29 cellular contexts compared by ENCODE assay signal in genomic region chr1:79547514-79547913, GRCh38.
"Had no signal": no experiment of that assay in that cellular context is flagged by ENCODE, and none has a peak within 500 bp of the region (broad histone marks: within the 10 kb centered on the region; RNA-seq: fewer than 3 reads in every experiment).

No MANE protein-coding gene starts in this region.

- H3K27me3 Mint-ChIP-seq: stimulated activated memory B cell treated with anti-CD40 and anti-IgM and Interleukin-4, amounts not matched to agents 10 μg/mL and 1 μg/mL and 100 μg/mL, for 72 hours; stimulated activated naive B cell treated with anti-CD40 and anti-IgM and Interleukin-4, amounts not matched to agents 10 μg/mL and 1 μg/mL and 100 μg/mL, for 72 hours; stimulated activated naive CD8-positive, alpha-beta T cell treated with anti-CD3 and anti-CD28 coated beads, Interleukin-15, amount 100 ng/mL, for 72 hours; stimulated activated naive CD8-positive, alpha-beta T cell treated with anti-CD3 and anti-CD28 coated beads, Interleukin-15, Interleukin-2, amounts not matched to agents 100 ng/mL and 50 ng/mL, for 24 hours; type B pancreatic cell had no signal

- H3K4me1 Mint-ChIP-seq: stimulated activated effector memory CD8-positive, alpha-beta T cell treated with anti-CD3 and anti-CD28 coated beads, Interleukin-12 subunit alpha, Interleukin-12 subunit beta, amount 100 ng/mL, for 72 hours; stimulated activated memory B cell treated with anti-CD40 and anti-IgM and Interleukin-4, amounts not matched to agents 10 μg/mL and 1 μg/mL and 100 μg/mL, for 72 hours; stimulated activated naive B cell treated with anti-CD40 and anti-IgM and Interleukin-4, amounts not matched to agents 10 μg/mL and 1 μg/mL and 100 μg/mL, for 72 hours; stimulated activated naive CD8-positive, alpha-beta T cell treated with anti-CD3 and anti-CD28 coated beads, Interleukin-15, amount 100 ng/mL, for 72 hours had no signal

- H3K27me3 ChIP-seq: stomach, suprapubic skin, testis, thyroid gland, tibial artery, tibial nerve, transverse colon, upper lobe of left lung, upper lobe of right lung, uterus, vagina had no signal

- H3K27ac Mint-ChIP-seq: stimulated activated effector memory CD8-positive, alpha-beta T cell treated with anti-CD3 and anti-CD28 coated beads, Interleukin-12 subunit alpha, Interleukin-12 subunit beta, amount 100 ng/mL, for 72 hours; stimulated activated memory B cell treated with anti-CD40 and anti-IgM and Interleukin-4, amounts not matched to agents 10 μg/mL and 1 μg/mL and 100 μg/mL, for 72 hours; stimulated activated naive B cell treated with anti-CD40 and anti-IgM and Interleukin-4, amounts not matched to agents 10 μg/mL and 1 μg/mL and 100 μg/mL, for 72 hours; stimulated activated naive CD8-positive, alpha-beta T cell treated with anti-CD3 and anti-CD28 coated beads, Interleukin-15, amount 100 ng/mL, for 72 hours; stimulated activated naive CD8-positive, alpha-beta T cell treated with anti-CD3 and anti-CD28 coated beads, Interleukin-15, Interleukin-2, amounts not matched to agents 100 ng/mL and 50 ng/mL, for 24 hours; type B pancreatic cell had no signal

- H3K4me3 ChIP-seq: stomach, suprapubic skin, testis, thoracic aorta, thyroid gland, tibial artery, tibial nerve, transverse colon, upper lobe of left lung, upper lobe of right lung, uterus, vagina had no signal

- FAIRE-seq: urothelium cell line had no signal

- H3K36me3 Mint-ChIP-seq: stimulated activated effector memory CD8-positive, alpha-beta T cell treated with anti-CD3 and anti-CD28 coated beads, Interleukin-12 subunit alpha, Interleukin-12 subunit beta, amount 100 ng/mL, for 72 hours; stimulated activated memory B cell treated with anti-CD40 and anti-IgM and Interleukin-4, amounts not matched to agents 10 μg/mL and 1 μg/mL and 100 μg/mL, for 72 hours; stimulated activated naive B cell treated with anti-CD40 and anti-IgM and Interleukin-4, amounts not matched to agents 10 μg/mL and 1 μg/mL and 100 μg/mL, for 72 hours; type B pancreatic cell had no signal

- H3K36me3 ChIP-seq: stomach, suprapubic skin, thoracic aorta, thyroid gland, tibial artery, tibial nerve, transverse colon, upper lobe of left lung, upper lobe of right lung, uterus, vagina had no signal

- H3K4me3 Mint-ChIP-seq: stimulated activated effector memory CD8-positive, alpha-beta T cell treated with anti-CD3 and anti-CD28 coated beads, Interleukin-12 subunit alpha, Interleukin-12 subunit beta, amount 100 ng/mL, for 72 hours; stimulated activated memory B cell treated with anti-CD40 and anti-IgM and Interleukin-4, amounts not matched to agents 10 μg/mL and 1 μg/mL and 100 μg/mL, for 72 hours; stimulated activated naive B cell treated with anti-CD40 and anti-IgM and Interleukin-4, amounts not matched to agents 10 μg/mL and 1 μg/mL and 100 μg/mL, for 72 hours; stimulated activated naive CD8-positive, alpha-beta T cell treated with anti-CD3 and anti-CD28 coated beads, Interleukin-15, amount 100 ng/mL, for 72 hours; stimulated activated naive CD8-positive, alpha-beta T cell treated with anti-CD3 and anti-CD28 coated beads, Interleukin-15, Interleukin-2, amounts not matched to agents 100 ng/mL and 50 ng/mL, for 24 hours; type B pancreatic cell had no signal

- H3K27ac ChIP-seq: stomach, suprapubic skin, testis, thoracic aorta, thyroid gland, tibial artery, tibial nerve, transverse colon, upper lobe of left lung, upper lobe of right lung, uterus, vagina had no signal

- DNase-seq: stimulated activated CD4-positive, alpha-beta T cell treated with anti-CD3 and anti-CD28 coated beads, Interleukin-2, amount 100 ng/mL, for 48 hours; stimulated activated CD4-positive, alpha-beta T cell treated with anti-CD3 and anti-CD28 coated beads, Interleukin-4, amount 100 ng/mL, for 1 hour; stimulated activated CD4-positive, alpha-beta T cell treated with anti-CD3 and anti-CD28 coated beads, Interleukin-4, amount 100 ng/mL, for 24 hours; stimulated activated CD4-positive, alpha-beta T cell treated with anti-CD3 and anti-CD28 coated beads, Interleukin-4, amount 100 ng/mL, for 4 hours; stimulated activated CD8-positive, alpha-beta memory T cell treated with anti-CD3 and anti-CD28 coated beads, Interleukin-4, amount 100 ng/mL, for 48 hours; stimulated activated naive B cell treated with anti-CD40 and anti-IgM and Interleukin-4, amounts not matched to agents 10 μg/mL and 1 μg/mL and 100 μg/mL, for 72 hours; stimulated activated naive CD4-positive, alpha-beta T cell; stimulated activated naive CD4-positive, alpha-beta T cell treated with Interleukin-2 at 50 U/mL for 16 hours; stimulated activated naive CD8-positive, alpha-beta T cell treated with anti-CD3 and anti-CD28 coated beads, Interleukin-15, amount 100 ng/mL, for 72 hours; stimulated activated naive CD8-positive, alpha-beta T cell treated with anti-CD3 and anti-CD28 coated beads, Interleukin-15, Interleukin-2, amounts not matched to agents 100 U/mL and 50 U/mL, for 24 hours; stomach; substantia nigra; testis; thyroid gland; tibial artery; transverse colon; trophoblast cell; upper lobe of left lung; upper lobe of right lung; uterus had no signal

- ATAC-seq: stimulated activated effector memory CD8-positive, alpha-beta T cell treated with anti-CD3 and anti-CD28 coated beads, Interleukin-12 subunit alpha, Interleukin-12 subunit beta, amount 100 ng/mL, for 72 hours; stimulated activated memory B cell treated with anti-CD40 and anti-IgM and Interleukin-4, amounts not matched to agents 10 μg/mL and 1 μg/mL and 100 μg/mL, for 72 hours; stimulated activated naive B cell treated with anti-CD40 and anti-IgM and Interleukin-4, amounts not matched to agents 10 μg/mL and 1 μg/mL and 100 μg/mL, for 72 hours; stimulated activated naive CD8-positive, alpha-beta T cell treated with anti-CD3 and anti-CD28 coated beads, Interleukin-15, amount 100 ng/mL, for 72 hours; stimulated activated naive CD8-positive, alpha-beta T cell treated with anti-CD3 and anti-CD28 coated beads, Interleukin-15, Interleukin-2, amounts not matched to agents 100 U/mL and 50 U/mL, for 24 hours; upper lobe of right lung had no signal

- H3K4me1 ChIP-seq: stomach, suprapubic skin, testis, thyroid gland, tibial artery, tibial nerve, transverse colon, upper lobe of left lung, upper lobe of right lung, uterus, vagina had no signal

- H3K9me3 ChIP-seq: stomach, suprapubic skin, testis, thoracic aorta, thyroid gland, tibial artery, tibial nerve, transverse colon, upper lobe of left lung, upper lobe of right lung, uterus, vagina had no signal

- H3K9me3 Mint-ChIP-seq: stimulated activated memory B cell treated with anti-CD40 and anti-IgM and Interleukin-4, amounts not matched to agents 10 μg/mL and 1 μg/mL and 100 μg/mL, for 72 hours; stimulated activated naive CD8-positive, alpha-beta T cell treated with anti-CD3 and anti-CD28 coated beads, Interleukin-15, amount 100 ng/mL, for 72 hours; type B pancreatic cell had no signal
